Comparison of ENCODE assay signal across 9 cellular contexts in the genomic region with DNA sequence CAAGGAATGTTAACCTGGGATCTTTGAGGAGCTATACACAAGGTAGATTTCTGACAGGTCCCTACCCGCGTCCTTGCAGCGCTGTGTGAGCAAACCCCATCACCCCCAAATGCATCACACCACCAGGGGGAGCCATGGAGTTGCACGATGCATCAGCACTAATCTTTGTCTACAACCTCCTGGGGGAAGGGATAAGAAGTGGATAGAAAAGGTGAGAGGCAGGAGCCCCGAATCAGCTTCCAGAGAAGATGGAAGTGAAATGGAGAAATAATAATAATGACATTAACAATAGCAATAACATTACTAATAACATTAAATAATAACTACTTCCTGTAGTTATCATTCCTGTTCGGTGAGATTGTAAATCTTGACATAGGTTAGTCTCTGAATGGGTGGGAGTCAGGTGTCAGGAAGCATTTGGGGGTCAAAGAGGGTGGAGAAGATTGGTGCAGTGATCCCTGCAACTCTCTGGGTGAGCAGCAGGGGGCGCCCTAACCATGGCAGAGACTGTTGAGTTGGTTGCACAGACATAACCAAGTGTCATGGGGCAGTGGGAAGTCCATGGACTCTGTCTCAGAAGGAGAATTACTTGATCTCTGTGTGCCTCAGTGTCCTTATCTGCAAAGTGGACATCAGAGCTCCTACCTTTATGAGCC. TPM values are rescaled to one million over a fixed set of nuclear protein-coding genes. Genes with fewer than 3 reads are reported as not detected.
DNase-seq lines count a peak whose midpoint lies in the region; ATAC-seq and TF ChIP-seq lines count a peak whose summit lies in the region.
"Had no signal": no experiment of that assay in that cellular context is flagged by ENCODE, and none has a peak within 500 bp of the region (broad histone marks: within the 10 kb centered on the region; RNA-seq: fewer than 3 reads in every experiment).

No MANE protein-coding gene starts in this region.

- H3K36me3 Mint-ChIP-seq in activated T-cell treated with anti-CD3 and anti-CD28 coated beads, Interleukin-2, amount 50 U/mL, for 72 hours (ENCODE audit: insufficient read depth in 2 of 2) = no peaks in the 10 kb centered on the region
- H3K36me3 Mint-ChIP-seq in glutamatergic neuron (ENCODE audit: unreplicated experiment) = no peaks in the 10 kb centered on the region

- H3K9me3 Mint-ChIP-seq in activated T-cell treated with anti-CD3 and anti-CD28 coated beads, Interleukin-2, amount 50 U/mL, for 72 hours = no peaks in the 10 kb centered on the region
- H3K9me3 Mint-ChIP-seq in glutamatergic neuron (ENCODE audit: unreplicated experiment) = peaks cover 2% of the 10 kb centered on the region

- in situ Hi-C loops in ACHN (cut with HindIII; ENCODE audit: low pct_ligation_motif_present, low pct_unique_long_range_greater_than_20kb, low sequenced_read_pairs) = no loop called here
- in situ Hi-C loops in GM13977 (cut with MboI; ENCODE audit: low pct_unique_long_range_greater_than_20kb, low sequenced_read_pairs, unreplicated experiment) = loop anchor here (25.0 kb wide), 1 partner anchor 504 kb away; no protein-coding TSS in a partner anchor

- intact Hi-C loops in sciatic nerve (cut with DNase I) = loop anchor here (1.0 kb wide), 1 partner anchor 23 kb away; no protein-coding TSS in a partner anchor

- TF ChIP-seq CTCF in GM13977 (IDR thresholded peaks at IDR 0.05; ENCODE audit: extremely low read depth, insufficient read depth, missing control alignments) = peak; percentile 93
- TF ChIP-seq CTCF in Peyer's patch (IDR thresholded peaks at IDR 0.05) = peak; percentile 10 to 47 (median 42)
- peak; percentile 87 for TF ChIP-seq CTCF in glutamatergic neuron (IDR thresholded peaks at IDR 0.05; ENCODE audit: partially characterized antibody, unreplicated experiment)

- H3K9me3 ChIP-seq in Peyer's patch = no peaks in the 10 kb centered on the region
- H3K9me3 ChIP-seq: ovary had no signal

- no peak overlapping the region for H3K27ac ChIP-seq in Peyer's patch
- H3K27ac ChIP-seq: ovary had no signal

- no peaks in the 10 kb centered on the region for H3K27me3 ChIP-seq in Peyer's patch
- H3K27me3 ChIP-seq: ovary had no signal

- peak; percentile 37 for DNase-seq in ACHN
- DNase-seq in GM13977 (ENCODE audit: low spot score) = peak; percentile 51
- DNase-seq in Peyer's patch = peak in 2 of 3 donors; percentile 55 to 80
- peak; percentile 85 to 86 for DNase-seq in activated T-cell treated with anti-CD3 and anti-CD28 coated beads, Interleukin-2, amount 50 U/mL, for 72 hours
- DNase-seq in glutamatergic neuron = peak; percentile 75
- DNase-seq in sciatic nerve (ENCODE audit: low spot score) = peak; percentile 78

- TF ChIP-seq POLR2A in Peyer's patch (IDR thresholded peaks at IDR 0.05) = no peak

- no peaks in the 10 kb centered on the region for H3K27me3 Mint-ChIP-seq in activated T-cell treated with anti-CD3 and anti-CD28 coated beads, Interleukin-2, amount 50 U/mL, for 72 hours (ENCODE audit: low read depth)
- H3K27me3 Mint-ChIP-seq in glutamatergic neuron (ENCODE audit: unreplicated experiment) = peaks cover 4% of the 10 kb centered on the region

- no peak overlapping the region for H3K27ac Mint-ChIP-seq in activated T-cell treated with anti-CD3 and anti-CD28 coated beads, Interleukin-2, amount 50 U/mL, for 72 hours
- H3K27ac Mint-ChIP-seq in glutamatergic neuron (ENCODE audit: unreplicated experiment) = no peak overlapping the region

- H3K4me3 Mint-ChIP-seq in activated T-cell treated with anti-CD3 and anti-CD28 coated beads, Interleukin-2, amount 50 U/mL, for 72 hours = no peak overlapping the region
- H3K4me3 Mint-ChIP-seq in glutamatergic neuron (ENCODE audit: unreplicated experiment) = no peak overlapping the region

- peaks cover 30% of the 10 kb centered on the region for H3K4me1 Mint-ChIP-seq in activated T-cell treated with anti-CD3 and anti-CD28 coated beads, Interleukin-2, amount 50 U/mL, for 72 hours (ENCODE audit: low read depth)
- no peaks in the 10 kb centered on the region for H3K4me1 Mint-ChIP-seq in glutamatergic neuron (ENCODE audit: low read depth, unreplicated experiment)

- no peaks in the 10 kb centered on the region for H3K36me3 ChIP-seq in Peyer's patch
- H3K36me3 ChIP-seq: ovary had no signal

- no peaks in the 10 kb centered on the region for H3K4me1 ChIP-seq in Peyer's patch

- no peak overlapping the region for H3K4me3 ChIP-seq in Peyer's patch
- H3K4me3 ChIP-seq: ovary had no signal

- peak; percentile 74 to 77 for ATAC-seq in activated T-cell treated with anti-CD3 and anti-CD28 coated beads, Interleukin-2, amount 50 U/mL, for 72 hours (replicated peaks in 1 of 2)
- ATAC-seq in sciatic nerve (peak; percentile 55), HG02678 (IDR thresholded peaks at IDR 0.05; ENCODE audit: unreplicated experiment) (no peak), GM21381 (IDR thresholded peaks at IDR 0.05; ENCODE audit: unreplicated experiment) (no peak)

RNA-seq across cellular contexts. Expression of a gene that starts 16.5 kb away (rescaled TPM):
- total RNA-seq in Peyer's patch (not detected), glutamatergic neuron (ENCODE audit: unreplicated experiment) (not detected), sciatic nerve (2.0 TPM)
- not detected for total RNA-seq in activated T-cell treated with anti-CD3 and anti-CD28 coated beads, Interleukin-2, amount 50 U/mL, for 72 hours

RNA-seq across cellular contexts. Expression of a gene that starts 33.9 kb away (rescaled TPM):
- 1 to 10 TPM in 2 of 4 donors, not detected in 2; 1.9 to 2.1 TPM for total RNA-seq in Peyer's patch
- total RNA-seq in activated T-cell treated with anti-CD3 and anti-CD28 coated beads, Interleukin-2, amount 50 U/mL, for 72 hours = 1 to 10 TPM in 1 of 2 donors, under 1 TPM in 1; 0.74 to 1.6 TPM
- not detected for total RNA-seq in glutamatergic neuron (ENCODE audit: unreplicated experiment)
- 5.3 TPM for total RNA-seq in sciatic nerve

RNA-seq across cellular contexts. Expression of a gene that starts 50.4 kb away (rescaled TPM):
- 10 to 100 TPM in 1 of 4 donors, 1 to 10 TPM in 3; 4.4 to 10.0 (median 6.5) TPM for total RNA-seq in Peyer's patch
- 10 to 100 TPM; 10.7 to 11.9 TPM for total RNA-seq in activated T-cell treated with anti-CD3 and anti-CD28 coated beads, Interleukin-2, amount 50 U/mL, for 72 hours
- 8.0 TPM for total RNA-seq in glutamatergic neuron (ENCODE audit: unreplicated experiment)
- 6.1 TPM for total RNA-seq in sciatic nerve

Comparison
In these comparisons a context has a peak if more than half of its experiments do, and no peak if none do; other contexts are left out.
1. CTCF ChIP-seq: peak in every context shown above with its lines; median percentile 93 in GM13977; 87 in glutamatergic neuron; 42 in Peyer's patch.
2. ATAC-seq: peak in activated T-cell treated with anti-CD3 and anti-CD28 coated beads, Interleukin-2, amount 50 U/mL, for 72 hours (2 of 2) and sciatic nerve (single experiment); none in HG02678 (single experiment) and GM21381 (single experiment).
3. Peak in every context shown above with its lines, with median percentiles within 50 percentile points of each other: DNase-seq.